In the genomic region with DNA sequence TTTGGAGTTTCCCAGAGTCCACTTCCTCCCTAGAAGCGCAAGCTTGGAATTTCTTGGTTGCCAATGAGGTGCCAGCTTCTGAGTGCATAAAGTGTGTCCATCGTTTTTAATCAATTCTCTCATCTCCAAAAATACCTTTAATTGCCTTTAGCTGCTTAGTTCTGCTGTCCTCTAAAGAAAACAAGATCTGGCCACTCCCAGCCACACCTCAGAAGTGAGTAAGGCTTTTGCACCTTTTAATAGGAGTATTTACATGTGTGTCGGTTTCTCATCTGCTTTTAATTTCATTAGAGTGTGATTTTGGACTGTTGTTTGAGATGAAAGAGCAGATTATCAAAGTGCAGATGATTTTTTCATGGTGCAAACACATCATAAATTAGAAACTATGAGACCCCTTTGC, we compare ENCODE assay signal across 11 cellular contexts. TPM values are rescaled to one million over a fixed set of nuclear protein-coding genes. Genes with fewer than 3 reads are reported as not detected.
DNase-seq lines count a peak whose midpoint lies in the region; ATAC-seq and TF ChIP-seq lines count a peak whose summit lies in the region.
"Had no signal": no experiment of that assay in that cellular context is flagged by ENCODE, and none has a peak within 500 bp of the region (broad histone marks: within the 10 kb centered on the region; RNA-seq: fewer than 3 reads in every experiment).

No MANE protein-coding gene starts in this region.

- no peaks in the 10 kb centered on the region for H3K27me3 Mint-ChIP-seq in CD4-positive, alpha-beta memory T cell

- no peaks in the 10 kb centered on the region for H3K27me3 ChIP-seq in CD4-positive, alpha-beta memory T cell (ENCODE audit: insufficient read depth, low read length)
- no peaks in the 10 kb centered on the region for H3K27me3 ChIP-seq in parathyroid adenoma (ENCODE audit: control insufficient read depth, insufficient read depth, low read length)

- peak overlapping the region in 1 of 2 donors; percentile 8 for H3K4me3 ChIP-seq in CD4-positive, alpha-beta memory T cell (ENCODE audit: low read length in 2 of 2)
- no peak overlapping the region for H3K4me3 ChIP-seq in parathyroid adenoma (ENCODE audit: low read depth, low read length)

- intact Hi-C loops in CD4-positive, alpha-beta memory T cell (cut with micrococcal nuclease), result no loop called here

- peaks cover 0 to 5% (median 0%) of the 10 kb centered on the region in 8 donors for H3K9me3 Mint-ChIP-seq in CD4-positive, alpha-beta memory T cell

- no peak for TF ChIP-seq CTCF in RWPE1 (conservative IDR thresholded peaks at IDR 0.05; ENCODE audit: low read depth)
- no peak for TF ChIP-seq CTCF in parathyroid adenoma (IDR thresholded peaks at IDR 0.05)

- no peak for TF ChIP-seq POLR2A in erythroblast (IDR thresholded peaks at IDR 0.05; ENCODE audit: low read length)

- CTCF ChIA-PET in CD4-positive, alpha-beta memory T cell (lab: Charles Lee; ENCODE audit: partially characterized antibody), result interaction anchor here (1.0 to 11.8 kb wide), 5 partner anchors 11 to 233 kb away, joined by 3 to 151 read pairs (median 8); no protein-coding TSS in a partner anchor
- CTCF ChIA-PET in RWPE1 (lab: Yijun Ruan, JAX), result no interaction called here

- peaks cover 93 to 100% (median 97%) of the 10 kb centered on the region in 4 donors for H3K4me1 Mint-ChIP-seq in CD4-positive, alpha-beta memory T cell

- no peak overlapping the region for H3K9ac ChIP-seq in parathyroid adenoma

- peak overlapping the region; percentile 89 to 100 (median 100) for H3K27ac Mint-ChIP-seq in CD4-positive, alpha-beta memory T cell

- H3K36me3 ChIP-seq in CD4-positive, alpha-beta memory T cell (ENCODE audit: insufficient read depth, low read length), result peaks cover 8% of the 10 kb centered on the region
- no peaks in the 10 kb centered on the region for H3K36me3 ChIP-seq in parathyroid adenoma (ENCODE audit: control insufficient read depth, insufficient read depth, low read length)

- H3K4me1 ChIP-seq in CD4-positive, alpha-beta memory T cell (ENCODE audit: insufficient read depth, low read length), result peaks cover 100% of the 10 kb centered on the region
- peaks cover 3% of the 10 kb centered on the region for H3K4me1 ChIP-seq in parathyroid adenoma

- POLR2A ChIA-PET in CD4-positive, alpha-beta memory T cell (lab: Charles Lee; ENCODE audit: partially characterized antibody), result interaction anchor here (1.1 to 31.9 kb wide), 11 partner anchors 6 to 159 kb away, joined by 3 to 1106 read pairs (median 6); a partner anchor contains a TSS
- POLR2A ChIA-PET in RWPE1 (lab: Yijun Ruan, JAX; ENCODE audit: low non-redundant PET), result no interaction called here

- H3K27ac ChIP-seq in CD4-positive, alpha-beta memory T cell (ENCODE audit: low read depth, low read length), result peak overlapping the region; percentile 96
- H3K27ac ChIP-seq in RWPE1, result peak overlapping the region; percentile 94
- H3K27ac ChIP-seq in parathyroid adenoma, result peak overlapping the region; percentile 8

- peaks cover 49 to 90% of the 10 kb centered on the region in 2 donors for H3K36me3 Mint-ChIP-seq in CD4-positive, alpha-beta memory T cell

- no peak overlapping the region for H3K4me2 ChIP-seq in parathyroid adenoma (ENCODE audit: low read length)

- H3K9me3 ChIP-seq in CD4-positive, alpha-beta memory T cell (ENCODE audit: control insufficient read depth in 1 of 2, low read length in 2 of 2), result no peaks in the 10 kb centered on the region
- H3K9me3 ChIP-seq in parathyroid adenoma (ENCODE audit: control insufficient read depth, low read length), result no peaks in the 10 kb centered on the region

- peak overlapping the region; percentile 48 to 87 (median 64) for H3K4me3 Mint-ChIP-seq in CD4-positive, alpha-beta memory T cell
- H3K4me3 Mint-ChIP-seq: nephron had no signal

- H3K79me2 ChIP-seq in parathyroid adenoma, result peaks cover 2% of the 10 kb centered on the region

- ATAC-seq in GM19452 (IDR thresholded peaks at IDR 0.05; ENCODE audit: unreplicated experiment) (no peak), HG02970 (IDR thresholded peaks at IDR 0.05; ENCODE audit: low FRiP score, unreplicated experiment) (no peak)

- DNase-seq in CD4-positive, alpha-beta memory T cell, result no peak
- DNase-seq in RWPE1 (ENCODE audit: low spot score) (no peak), erythroblast (lab: John Stamatoyannopoulos, UW) (peak; percentile 22 to 37), SHP77 (lab: John Stamatoyannopoulos, UW) (no peak)
- DNase-seq in stimulated activated naive CD4-positive, alpha-beta T cell treated with Interleukin-2 at 50 U/mL for 16 hours (lab: John Stamatoyannopoulos, UW), result no peak
- DNase-seq: MV-4-11; stimulated activated CD4-positive, alpha-beta T cell treated with anti-CD3 and anti-CD28 coated beads, Interleukin-2, amount 100 ng/mL, for 24 hours had no signal

- H2AFZ ChIP-seq in parathyroid adenoma, result no peak overlapping the region

RNA-seq across cellular contexts. Expression of a gene that starts 20.1 kb away (rescaled TPM):
- 100 to 1,000 TPM; 808 to 809 TPM for total RNA-seq in CD4-positive, alpha-beta memory T cell
- polyA plus RNA-seq in CD4-positive, alpha-beta memory T cell, result 100 to 1,000 TPM; 390 to 554 TPM

Comparison
In these comparisons a context has a peak if more than half of its experiments do, and no peak if none do; other contexts are left out.
1. DNase-seq: peak in erythroblast (2 of 2); none in CD4-positive, alpha-beta memory T cell (0 of 5), RWPE1 (single experiment), SHP77 (0 of 2) and stimulated activated naive CD4-positive, alpha-beta T cell treated with Interleukin-2 at 50 U/mL for 16 hours (single experiment).
2. H3K27ac ChIP-seq: peak in every context shown above with its lines; median percentile 96 in CD4-positive, alpha-beta memory T cell; 94 in RWPE1; 8 in parathyroid adenoma.